ENCODE assay signal across 8 cellular contexts in genomic region chr3:172040976-172041963, GRCh38. TPM values are rescaled to one million over a fixed set of nuclear protein-coding genes. Genes with fewer than 3 reads are reported as not detected.
DNase-seq lines count a peak whose midpoint lies in the region; ATAC-seq and TF ChIP-seq lines count a peak whose summit lies in the region.

No MANE protein-coding gene starts in this region.

- BruUV-seq in IMR-90 (replicated peaks; lab: Mats Ljungman, UMichigan): TSS peak; percentile 46

- H2AFZ ChIP-seq in IMR-90 (replicated peaks; ENCODE audit: low read length, poor library complexity): peak overlapping the region; percentile 90

- H2BK120ac ChIP-seq in IMR-90 (ENCODE audit: low read depth, low read length): peak overlapping the region; percentile 30

- peak overlapping the region; percentile 74 for H3K23ac ChIP-seq in IMR-90 (ENCODE audit: low read depth, low read length)

- H3K4me3 Mint-ChIP-seq in stimulated activated naive B cell treated with anti-CD40 and anti-IgM and Interleukin-4, amounts not matched to agents 10 μg/mL and 1 μg/mL and 100 μg/mL, for 72 hours: peak overlapping the region; percentile 76

- peak overlapping the region; percentile 59 for H3K27ac Mint-ChIP-seq in stimulated activated naive B cell treated with anti-CD40 and anti-IgM and Interleukin-4, amounts not matched to agents 10 μg/mL and 1 μg/mL and 100 μg/mL, for 72 hours

- H3K4me1 Mint-ChIP-seq in stimulated activated naive B cell treated with anti-CD40 and anti-IgM and Interleukin-4, amounts not matched to agents 10 μg/mL and 1 μg/mL and 100 μg/mL, for 72 hours: peaks cover 1 to 8% of the 10 kb centered on the region in 2 donors

- H2BK15ac ChIP-seq in IMR-90 (ENCODE audit: low read depth, low read length): peak overlapping the region; percentile 11; the same call in 2 of the 3 replicates

- peaks cover 0 to 26% of the 10 kb centered on the region in 2 experiments; a peak in 2 of 4 replicates for H3K79me1 ChIP-seq in IMR-90 (ENCODE audit: low read depth in 1 of 2, low read length in 2 of 2)

- TF ChIP-seq CTCF in IMR-90 (conservative IDR thresholded peaks at IDR 0.05; ENCODE audit: low read depth, low read length): no peak

- H3K4ac ChIP-seq in IMR-90 (ENCODE audit: low read depth, low read length): peak overlapping the region; percentile 74

- peaks cover 17 to 60% (median 49%) of the 10 kb centered on the region in 11 experiments; a peak in 20 of 22 replicates for H4K20me1 ChIP-seq in BLaER1 treated with 17β-estradiol and CSF1 and Interleukin-3, amounts not matched to agents 10 nM and 100 nM
- H4K20me1 ChIP-seq in IMR-90 (ENCODE audit: insufficient read depth, low read length): peaks cover 41% of the 10 kb centered on the region

- H3K36me3 Mint-ChIP-seq in stimulated activated naive B cell treated with anti-CD40 and anti-IgM and Interleukin-4, amounts not matched to agents 10 μg/mL and 1 μg/mL and 100 μg/mL, for 72 hours: peaks cover 0 to 4% of the 10 kb centered on the region in 2 donors

- H3K18ac ChIP-seq in IMR-90 (ENCODE audit: low read depth, low read length): peak overlapping the region; percentile 91

- peak overlapping the region; percentile 16 for H2BK20ac ChIP-seq in IMR-90 (ENCODE audit: low read depth, low read length)

- H4K5ac ChIP-seq in IMR-90 (ENCODE audit: low read depth, low read length): peak overlapping the region; percentile 31

- peak overlapping the region; percentile 96 for H3K14ac ChIP-seq in IMR-90 (replicated peaks; ENCODE audit: low read depth, low read length)

- peaks cover 23 to 67% (median 34%) of the 10 kb centered on the region in 10 experiments for H3K4me1 ChIP-seq in BLaER1 treated with 17β-estradiol and CSF1 and Interleukin-3, amounts not matched to agents 10 nM and 100 nM
- peaks cover 6% of the 10 kb centered on the region for H3K4me1 ChIP-seq in IMR-90 (ENCODE audit: control insufficient read depth, insufficient read depth, low read length)

- peak overlapping the region; percentile 96 for H3K56ac ChIP-seq in IMR-90 (ENCODE audit: extremely low read depth, insufficient read depth, low read length)

- peak overlapping the region; percentile 86 to 98 (median 92) for H3K27ac ChIP-seq in BLaER1 treated with 17β-estradiol and CSF1 and Interleukin-3, amounts not matched to agents 10 nM and 100 nM
- peak overlapping the region; percentile 61 for H3K27ac ChIP-seq in IMR-90 (ENCODE audit: insufficient read depth, low read length)

- peak overlapping the region; percentile 98 for H2AK9ac ChIP-seq in IMR-90 (replicated peaks; ENCODE audit: low read depth, low read length, poor library complexity)

- peak overlapping the region; percentile 79 for H4K91ac ChIP-seq in IMR-90 (ENCODE audit: insufficient read depth, low read depth, low read length)

- in situ Hi-C loops in IMR-90 (cut with MboI; ENCODE audit: low sequenced_read_pairs): no loop called here

- peaks cover 9% of the 10 kb centered on the region for H3K9me1 ChIP-seq in IMR-90 (ENCODE audit: insufficient read depth, low read length)

- H3K36me3 ChIP-seq in BLaER1 treated with 17β-estradiol and CSF1 and Interleukin-3, amounts not matched to agents 10 nM and 100 nM: peaks cover 0 to 23% (median 8%) of the 10 kb centered on the region in 11 experiments; a peak in 9 of 22 replicates
- H3K36me3 ChIP-seq in IMR-90 (ENCODE audit: control insufficient read depth, insufficient read depth, low read length): 0 out of 2 replicates have a peak, but pooled peaks cover 3% of the 10 kb centered on the region

- H3K9me3 Mint-ChIP-seq in stimulated activated naive B cell treated with anti-CD40 and anti-IgM and Interleukin-4, amounts not matched to agents 10 μg/mL and 1 μg/mL and 100 μg/mL, for 72 hours: no peaks in the 10 kb centered on the region

- no peak; the same call in 1 of the 2 replicates for TF ChIP-seq POLR2A in IMR-90 (IDR thresholded peaks at IDR 0.05; ENCODE audit: low read depth, low read length)

- 7% methylated on average over 3 of the region's 16 CpGs; no CpG with 5 or more reads in 1 of the 2 experiments for WGBS in IMR-90 (ENCODE audit: extremely low coverage in 2 of 2, insufficient read length in 1 of 2), 2 experiments

- CTCF ChIA-PET in IMR-90 (lab: Yijun Ruan, JAX): interaction anchor here (0.6 to 0.8 kb wide), 2 partner anchors 28 to 207 kb away, joined by 3 read pairs; no protein-coding TSS in a partner anchor

- H3K27me3 ChIP-seq in BLaER1 treated with 17β-estradiol and CSF1 and Interleukin-3, amounts not matched to agents 10 nM and 100 nM: no peaks in the 10 kb centered on the region
- H3K27me3 ChIP-seq in IMR-90 (ENCODE audit: control insufficient read depth, insufficient read depth, low read length): no peaks in the 10 kb centered on the region

- H3K9ac ChIP-seq in BLaER1 treated with 17β-estradiol and CSF1 and Interleukin-3, amounts not matched to agents 10 nM and 100 nM: peak overlapping the region; percentile 90 to 99 (median 94)
- peak overlapping the region; percentile 96 for H3K9ac ChIP-seq in IMR-90 (ENCODE audit: low read depth, low read length)

- peak overlapping the region; percentile 89 to 100 (median 94) for H3K4me3 ChIP-seq in BLaER1 treated with 17β-estradiol and CSF1 and Interleukin-3, amounts not matched to agents 10 nM and 100 nM
- H3K4me3 ChIP-seq in IMR-90 (ENCODE audit: insufficient read depth, low read depth, low read length): peak overlapping the region; percentile 63

- intact Hi-C loops in IMR-90 (cut with micrococcal nuclease): loop anchor here (1.0 to 10.0 kb wide), 3 partner anchors 164 to 231 kb away; partner anchors contain the start of gene PLD1

- no peak for TF ChIP-seq RAD21 in IMR-90 (IDR thresholded peaks at IDR 0.05; ENCODE audit: low read length)

- H4K8ac ChIP-seq in IMR-90 (ENCODE audit: low read depth in 2 of 2, low read length in 2 of 2): peak overlapping the region; percentile 60 to 84

- dilution Hi-C loops in IMR-90 (cut with HindIII; ENCODE audit: low sequenced_read_pairs, unreplicated experiment): no loop called here

- H3K27me3 Mint-ChIP-seq in stimulated activated naive B cell treated with anti-CD40 and anti-IgM and Interleukin-4, amounts not matched to agents 10 μg/mL and 1 μg/mL and 100 μg/mL, for 72 hours: peaks cover 10 to 19% of the 10 kb centered on the region in 2 donors

- no peaks in the 10 kb centered on the region for H3K9me3 ChIP-seq in BLaER1 treated with 17β-estradiol and CSF1 and Interleukin-3, amounts not matched to agents 10 nM and 100 nM (replicated peaks in 1 of 11)
- no peaks in the 10 kb centered on the region for H3K9me3 ChIP-seq in IMR-90 (ENCODE audit: control insufficient read depth, insufficient read depth, low read length)

- ATAC-seq in IMR-90 (ENCODE audit: low read depth): no peak
- no peak for ATAC-seq in stimulated activated naive B cell treated with anti-CD40 and anti-IgM and Interleukin-4, amounts not matched to agents 10 μg/mL and 1 μg/mL and 100 μg/mL, for 72 hours (replicated peaks)
- ATAC-seq in HG02763 (IDR thresholded peaks at IDR 0.05; ENCODE audit: unreplicated experiment): no peak
- ATAC-seq in GM21723 (IDR thresholded peaks at IDR 0.05; ENCODE audit: unreplicated experiment): no peak

- DNase-seq in IMR-90 (peak; percentile 41), amniotic stem cell (lab: John Stamatoyannopoulos, UW) (peak; percentile 40), iPS-NIHi7 (ENCODE audit: extremely low spot score) (peak; percentile 9), HUDEP-2 (lab: John Stamatoyannopoulos, UW; ENCODE audit: unreplicated experiment in 76 of 76) (no peak)
- no peak for DNase-seq in stimulated activated naive B cell treated with anti-CD40 and anti-IgM and Interleukin-4, amounts not matched to agents 10 μg/mL and 1 μg/mL and 100 μg/mL, for 72 hours

- H2AK5ac ChIP-seq in IMR-90 (ENCODE audit: low read depth, low read length): peak overlapping the region; percentile 65

- H3K4me2 ChIP-seq in BLaER1 treated with 17β-estradiol and CSF1 and Interleukin-3, amounts not matched to agents 10 nM and 100 nM: peak overlapping the region; percentile 75 to 94 (median 86)
- peak overlapping the region; percentile 82 for H3K4me2 ChIP-seq in IMR-90 (ENCODE audit: low read depth, low read length)

- POLR2A ChIA-PET in IMR-90 (lab: Charles Lee; ENCODE audit: unreplicated experiment): interaction anchor here (0.5 to 1.2 kb wide), 6 partner anchors 35 to 240 kb away, joined by 3 to 6 read pairs (median 4); no protein-coding TSS in a partner anchor

- H2BK5ac ChIP-seq in IMR-90 (ENCODE audit: low read depth, low read length, poor library complexity, severe bottlenecking): peak overlapping the region; percentile 65

TF ChIP-seq in IMR-90, 13 proteins besides CTCF, POLR2A, EP300 and RAD21 (continues in another document):
- no peak for TF ChIP-seq MAZ (IDR thresholded peaks at IDR 0.05; ENCODE audit: borderline replicate concordance, low read depth, low read length)
- TF ChIP-seq FOS (IDR thresholded peaks at IDR 0.05; ENCODE audit: low read depth, low read length): no peak
- no peak for TF ChIP-seq USF2 (IDR thresholded peaks at IDR 0.05; ENCODE audit: low read depth, low read length)
- TF ChIP-seq MXI1 (IDR thresholded peaks at IDR 0.05; ENCODE audit: borderline replicate concordance, low read depth, low read length): no peak
- TF ChIP-seq RCOR1 (IDR thresholded peaks at IDR 0.05; ENCODE audit: insufficient replicate concordance, low read length): no peak
- TF ChIP-seq CEBPB (IDR thresholded peaks at IDR 0.05; ENCODE audit: low read depth, low read length): no peak
- TF ChIP-seq CHD1 (IDR thresholded peaks at IDR 0.05; ENCODE audit: low read depth, low read length): no peak
- no peak for TF ChIP-seq RFX5 (IDR thresholded peaks at IDR 0.05; ENCODE audit: low read depth, low read length)
- no peak for TF ChIP-seq ELK1 (IDR thresholded peaks at IDR 0.05; ENCODE audit: borderline replicate concordance, low read depth, low read length)

RNA-seq across cellular contexts. Expression of gene FNDC3B, which starts 1.9 kb away (rescaled TPM):
- 128 and 150 TPM in 2 replicates for total RNA-seq in IMR-90 (2012; rRNA removed)
- 22.0 and 23.9 TPM in 2 replicates for polyA plus RNA-seq in IMR-90 (2012; rRNA removed)
- 10.0 and 11.3 TPM in 2 replicates for polyA plus RNA-seq in IMR-90 (2012; cell fraction: cytosol; rRNA removed)
- polyA plus RNA-seq in IMR-90 (2012; cell fraction: nucleus; rRNA removed; ENCODE audit: low replicate concordance): 7.1 and 33.5 TPM in 2 replicates

Comparison
In these comparisons a context has a peak if more than half of its experiments do, and no peak if none do; other contexts are left out.
1. DNase-seq: peak in IMR-90 (single experiment), amniotic stem cell (single experiment) and iPS-NIHi7 (single experiment); none in stimulated activated naive B cell treated with anti-CD40 and anti-IgM and Interleukin-4, amounts not matched to agents 10 μg/mL and 1 μg/mL and 100 μg/mL, for 72 hours (single experiment) and HUDEP-2 (0 of 76).